Comparison of ENCODE assay signal across 24 cellular contexts in the genomic region with DNA sequence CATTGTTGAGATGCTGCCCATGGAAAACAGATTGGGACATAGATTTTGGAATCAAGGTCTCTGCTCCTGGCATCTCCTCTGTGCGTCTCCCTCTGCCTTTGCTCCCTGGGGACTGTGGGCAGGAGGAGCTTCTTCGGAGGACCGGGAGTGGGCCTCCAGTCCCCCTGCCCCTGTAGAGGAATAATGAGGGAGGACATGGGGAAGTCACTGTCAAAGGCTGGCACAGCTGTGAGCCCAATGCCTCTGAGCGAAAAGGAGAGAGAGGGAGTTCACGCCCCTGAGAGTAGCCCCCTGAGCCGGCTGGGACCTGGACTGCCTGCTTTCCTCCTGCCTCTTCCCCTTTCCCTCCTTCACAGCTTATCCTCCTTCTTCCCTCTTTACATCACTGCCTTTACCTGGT.
"Had no signal": no experiment of that assay in that cellular context is flagged by ENCODE, and none has a peak within 500 bp of the region (broad histone marks: within the 10 kb centered on the region; RNA-seq: fewer than 3 reads in every experiment).

No MANE protein-coding gene starts in this region.

- H2AFZ ChIP-seq: parathyroid adenoma had no signal

- H3K27ac ChIP-seq: epithelial cell of prostate, esophagus muscularis mucosa, gastrocnemius medialis, parathyroid adenoma, psoas muscle, right lobe of liver, stomach, thoracic aorta, transverse colon had no signal

- DNase-seq: effector memory CD4-positive, alpha-beta T cell; gastrocnemius medialis; immature natural killer cell; kidney; left cardiac atrium; left ventricle myocardium superior; mesenchymal stem cell; midbrain; psoas muscle; retina; right lobe of liver; stimulated activated CD4-positive, alpha-beta T cell treated with anti-CD3 and anti-CD28 coated beads, Interleukin-15, amount 100 ng/mL, for 24 hours; stimulated activated CD4-positive, alpha-beta T cell treated with anti-CD3 and anti-CD28 coated beads, Interleukin-1b, Interleukin-23, amount 100 ng/mL, for 48 hours; stimulated activated CD4-positive, alpha-beta T cell treated with anti-CD3 and anti-CD28 coated beads, Interleukin-4, amount 100 ng/mL, for 4 hours; stimulated activated naive CD4-positive, alpha-beta T cell; stomach; substantia nigra; transverse colon had no signal

- H3K27me3 ChIP-seq: esophagus muscularis mucosa, gastrocnemius medialis, right lobe of liver, transverse colon had no signal

- ATAC-seq: gastrocnemius medialis, left cardiac atrium, left ventricle myocardium superior, psoas muscle had no signal

- H3K4me3 ChIP-seq: esophagus muscularis mucosa, gastrocnemius medialis, lung, psoas muscle, right lobe of liver, stomach, thoracic aorta, transverse colon had no signal

- H3K27ac Mint-ChIP-seq: natural killer cell treated with Interleukin-12 subunit alpha and Interleukin-12 subunit beta and Interleukin-15 and Interleukin-18, amount 100 ng/mL, for 72 hours had no signal

- H3K27me3 Mint-ChIP-seq: natural killer cell treated with Interleukin-12 subunit alpha and Interleukin-12 subunit beta and Interleukin-15 and Interleukin-18, amount 100 ng/mL, for 72 hours had no signal

- H3K4me1 ChIP-seq: gastrocnemius medialis, psoas muscle, right lobe of liver, stomach, transverse colon had no signal

- FAIRE-seq: kidney had no signal

- H3K9me3 Mint-ChIP-seq: immature natural killer cell; natural killer cell treated with Interleukin-12 subunit alpha and Interleukin-12 subunit beta and Interleukin-15 and Interleukin-18, amount 100 ng/mL, for 72 hours had no signal

- H3K36me3 ChIP-seq: esophagus muscularis mucosa, gastrocnemius medialis, right lobe of liver, thoracic aorta, transverse colon had no signal

- H3K9me3 ChIP-seq: esophagus muscularis mucosa, gastrocnemius medialis, psoas muscle, right lobe of liver, stomach, thoracic aorta, transverse colon had no signal

- H3K9ac ChIP-seq: parathyroid adenoma had no signal

- H3K4me3 Mint-ChIP-seq: immature natural killer cell; natural killer cell treated with Interleukin-12 subunit alpha and Interleukin-12 subunit beta and Interleukin-15 and Interleukin-18, amount 100 ng/mL, for 72 hours had no signal

- H3K36me3 Mint-ChIP-seq: natural killer cell treated with Interleukin-12 subunit alpha and Interleukin-12 subunit beta and Interleukin-15 and Interleukin-18, amount 100 ng/mL, for 72 hours had no signal
